ENCODE assay signal across 13 cellular contexts in the genomic region with DNA sequence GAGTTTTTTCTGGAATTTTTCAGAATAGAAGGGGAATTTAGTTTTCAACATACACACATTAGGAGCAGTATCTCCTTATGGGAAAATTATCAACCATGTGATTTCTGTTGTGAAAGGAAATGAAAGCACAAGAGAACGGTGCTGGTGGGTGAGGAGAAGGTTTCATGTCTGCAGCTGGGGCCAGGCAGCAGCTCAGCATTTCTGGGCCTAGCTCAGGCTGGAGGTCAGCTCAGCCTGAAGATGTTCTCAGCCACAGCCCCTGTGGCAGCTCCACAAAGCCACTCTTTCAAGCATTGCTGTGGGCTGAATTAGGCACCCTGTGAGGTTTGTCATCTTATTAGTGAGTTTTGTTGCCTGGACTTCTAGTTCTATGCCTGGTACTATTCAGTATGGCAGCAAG.
DNase-seq lines count a peak whose midpoint lies in the region; ATAC-seq, FAIRE-seq and TF ChIP-seq lines count a peak whose summit lies in the region.
"Had no signal": no experiment of that assay in that cellular context is flagged by ENCODE, and none has a peak within 500 bp of the region (broad histone marks: within the 10 kb centered on the region; RNA-seq: fewer than 3 reads in every experiment).

No MANE protein-coding gene starts in this region.

- H3K27me3 ChIP-seq in right cardiac atrium (ENCODE audit: control insufficient read depth, insufficient read depth) (no peaks in the 10 kb centered on the region), thyroid gland (no peaks in the 10 kb centered on the region), pancreas (no peaks in the 10 kb centered on the region)

- peak; percentile 37 for DNase-seq in GM13976 (ENCODE audit: low spot score)
- no peak for DNase-seq in right cardiac atrium
- DNase-seq in thyroid gland = no peak
- no peak for DNase-seq in COR-L47 (lab: John Stamatoyannopoulos, UW)
- no peak for DNase-seq in pancreas
- DNase-seq: activated CD8-positive, alpha-beta memory T cell treated with anti-CD3 and anti-CD28 coated beads, Interleukin-2, amount 10 ng/mL, durations not matched to agents 7 days and 5 days; activated naive CD4-positive, alpha-beta T cell treated with anti-CD3 and anti-CD28 coated beads for 36 hours; foreskin melanocyte had no signal

- TF ChIP-seq POLR2A in thyroid gland (IDR thresholded peaks at IDR 0.05) = no peak

- H3K4me1 ChIP-seq in right cardiac atrium (ENCODE audit: control insufficient read depth, insufficient read depth, low read length) (no peaks in the 10 kb centered on the region), thyroid gland (no peaks in the 10 kb centered on the region), pancreas (peaks cover 0 to 7% (median 5%) of the 10 kb centered on the region in 3 donors)

- 34% methylated on average over 1 of the region's 1 CpG for WGBS in right cardiac atrium
- WGBS in thyroid gland, 2 donors = 70 to 73% methylated on average over 1 of the region's 1 CpG
- WGBS in pancreas, 2 donors = 80 to 90% methylated on average over 1 of the region's 1 CpG

- no peaks in the 10 kb centered on the region for H3K36me3 ChIP-seq in thyroid gland
- H3K36me3 ChIP-seq in pancreas = no peaks in the 10 kb centered on the region

- ATAC-seq in GM19395 (IDR thresholded peaks at IDR 0.05; ENCODE audit: unreplicated experiment) (peak; percentile 80), HG02623 (IDR thresholded peaks at IDR 0.05; ENCODE audit: unreplicated experiment) (peak; percentile 93), HG03442 (IDR thresholded peaks at IDR 0.05; ENCODE audit: unreplicated experiment) (peak; percentile 79), right cardiac atrium (no peak), pancreas (no peak)
- ATAC-seq: activated CD8-positive, alpha-beta memory T cell treated with anti-CD3 and anti-CD28 coated beads, Interleukin-2, amount 10 ng/mL, durations not matched to agents 7 days and 5 days had no signal

- H3K4me3 ChIP-seq in right cardiac atrium (ENCODE audit: low read length) = no peak overlapping the region
- no peak overlapping the region for H3K4me3 ChIP-seq in thyroid gland (replicated peaks in 1 of 3)
- no peak overlapping the region for H3K4me3 ChIP-seq in pancreas
- H3K4me3 ChIP-seq: SK-N-MC had no signal

- H3K9me3 ChIP-seq in right cardiac atrium (ENCODE audit: control insufficient read depth, low read length) (no peaks in the 10 kb centered on the region), thyroid gland (no peaks in the 10 kb centered on the region), pancreas (no peaks in the 10 kb centered on the region)

- H3K27ac ChIP-seq in right cardiac atrium (ENCODE audit: low read length) (no peak overlapping the region), thyroid gland (no peak overlapping the region), pancreas (no peak overlapping the region)
- H3K27ac ChIP-seq: SK-N-MC had no signal

- no peak for FAIRE-seq in pancreas (lab: Jason Lieb, UNC)
- FAIRE-seq: urothelium cell line had no signal

- TF ChIP-seq CTCF in GM13976 (IDR thresholded peaks at IDR 0.05; ENCODE audit: borderline replicate concordance, control extremely low read depth, extremely low read depth, insufficient read depth, missing control alignments) (no peak), thyroid gland (IDR thresholded peaks at IDR 0.05) (no peak), pancreas (IDR thresholded peaks at IDR 0.05) (no peak)

- in situ Hi-C loops in GM13976 (cut with MboI; ENCODE audit: low sequenced_read_pairs, unreplicated experiment) = no loop called here

- intact Hi-C loops in right cardiac atrium (cut with DNase I) (no loop called here), thyroid gland (cut with DNase I) (no loop called here), pancreas (cut with DNase I) (no loop called here)

Comparison
In these comparisons a context has a peak if more than half of its experiments do, and no peak if none do; other contexts are left out.
1. ATAC-seq: peak in GM19395 (single experiment), HG02623 (single experiment) and HG03442 (single experiment); none in right cardiac atrium (0 of 2) and pancreas (0 of 4).